25 cellular contexts compared by ENCODE assay signal in the genomic region with DNA sequence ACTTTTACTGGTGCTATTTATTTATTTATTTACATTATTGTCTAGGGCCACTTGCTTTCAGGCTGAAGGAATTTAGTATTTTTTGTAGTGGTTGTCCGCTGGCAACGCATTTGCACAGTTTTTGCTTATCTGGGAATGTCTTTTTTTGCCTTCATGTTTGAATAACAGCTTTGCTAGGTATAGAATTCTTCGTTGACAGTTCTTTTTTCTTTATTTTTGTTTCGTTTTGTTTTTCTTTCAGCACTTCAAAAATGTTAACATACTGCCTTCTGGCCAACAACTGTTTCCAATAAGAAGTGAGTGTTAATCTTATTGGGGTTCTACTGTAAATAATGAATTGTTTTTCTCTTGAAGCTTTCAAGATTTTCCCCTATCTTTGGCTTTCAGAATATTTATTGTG.
"Had no signal": no experiment of that assay in that cellular context is flagged by ENCODE, and none has a peak within 500 bp of the region (broad histone marks: within the 10 kb centered on the region; RNA-seq: fewer than 3 reads in every experiment).

No MANE protein-coding gene starts in this region.

- H3K4me1 ChIP-seq: colonic mucosa, esophagus squamous epithelium, gastrocnemius medialis, heart right ventricle, left lung, lower lobe of right lung had no signal

- FAIRE-seq: islet of Langerhans, keratinocyte had no signal

- DNase-seq: colonic mucosa; cortex of kidney; effector CD4-positive, alpha-beta T cell; effector memory CD4-positive, alpha-beta T cell; erythroblast; esophagus squamous epithelium; foreskin fibroblast; foreskin melanocyte; gastrocnemius medialis; glutamatergic neuron; head of caudate nucleus; heart right ventricle; hippocampal formation; left cardiac atrium; left lung; left ventricle myocardium superior; lower lobe of right lung; mesenchymal stem cell; mucosa of descending colon; naive B cell; naive thymus-derived CD8-positive, alpha-beta T cell had no signal

- H3K4me3 ChIP-seq: colonic mucosa, esophagus squamous epithelium, gastrocnemius medialis, heart right ventricle, left lung, lower lobe of right lung, mucosa of descending colon had no signal

- H3K27me3 ChIP-seq: colonic mucosa, esophagus squamous epithelium, gastrocnemius medialis, heart right ventricle, left lung had no signal

- H3K36me3 ChIP-seq: colonic mucosa, esophagus squamous epithelium, gastrocnemius medialis, heart right ventricle, left lung, lower lobe of right lung had no signal

- H3K9me3 ChIP-seq: colonic mucosa, esophagus squamous epithelium, gastrocnemius medialis, mucosa of descending colon had no signal

- ATAC-seq: esophagus mucosa; gastrocnemius medialis; heart right ventricle; left cardiac atrium; left lung; left ventricle myocardium superior; lower lobe of right lung; mucosa of descending colon; naive thymus-derived CD8-positive, alpha-beta T cell had no signal

- H3K27ac ChIP-seq: colonic mucosa, epithelial cell of prostate, esophagus squamous epithelium, gastrocnemius medialis, heart right ventricle, left lung, lower lobe of right lung had no signal
